ENCODE assay signal across 9 cellular contexts in the genomic region with DNA sequence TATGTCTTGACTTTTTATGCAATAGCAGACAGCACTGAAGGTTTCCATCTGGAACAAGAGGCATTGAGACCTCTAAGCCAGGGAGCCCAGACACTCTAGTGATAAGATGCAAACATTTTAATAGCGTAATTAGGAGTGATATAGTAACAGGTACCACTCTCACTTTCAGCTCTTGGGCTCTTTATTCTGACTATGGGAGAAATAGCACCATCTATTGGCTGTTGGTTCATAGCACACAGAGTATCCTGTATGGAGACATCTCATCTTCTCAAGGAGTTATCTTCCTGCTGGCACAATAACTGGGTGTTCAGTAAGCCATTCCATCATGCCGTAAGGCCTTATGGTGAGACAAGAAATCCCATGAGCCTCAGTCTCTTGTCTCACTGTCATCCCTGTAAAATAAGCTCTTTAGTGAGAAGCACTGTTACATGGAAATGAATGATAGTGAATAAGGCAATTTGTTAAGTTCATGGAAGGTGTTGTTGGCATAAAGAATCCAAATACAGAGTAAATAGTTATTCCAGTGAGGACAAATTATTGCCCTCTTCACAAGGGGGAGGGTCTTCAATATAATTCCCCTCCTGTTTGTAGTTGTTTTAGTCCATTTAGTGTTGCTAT. TPM values are rescaled to one million over a fixed set of nuclear protein-coding genes. Genes with fewer than 3 reads are reported as not detected.
DNase-seq lines count a peak whose midpoint lies in the region; ATAC-seq, FAIRE-seq and TF ChIP-seq lines count a peak whose summit lies in the region.
"Had no signal": no experiment of that assay in that cellular context is flagged by ENCODE, and none has a peak within 500 bp of the region (broad histone marks: within the 10 kb centered on the region; RNA-seq: fewer than 3 reads in every experiment).

No MANE protein-coding gene starts in this region.

- WGBS in pancreas, 2 donors, result 81 to 82% methylated on average over 2 of the region's 2 CpGs

- peaks cover 25% of the 10 kb centered on the region for H3K36me3 Mint-ChIP-seq in activated CD4-positive, alpha-beta memory T cell treated with anti-CD3 and anti-CD28 coated beads, Interleukin-2, amount 10 ng/mL, durations not matched to agents 7 days and 5 days (ENCODE audit: low read depth)

- H3K27me3 ChIP-seq in dorsolateral prefrontal cortex, result no peaks in the 10 kb centered on the region
- no peaks in the 10 kb centered on the region for H3K27me3 ChIP-seq in pancreas

- peak overlapping the region in 2 of 59 donors; percentile 14 to 16 for H3K27ac ChIP-seq in dorsolateral prefrontal cortex
- no peak overlapping the region for H3K27ac ChIP-seq in pancreas

- TF ChIP-seq CTCF in dorsolateral prefrontal cortex (IDR thresholded peaks at IDR 0.05 in 54 of 56, conservative IDR thresholded peaks at IDR 0.05 in 2 of 56; ENCODE audit: low read depth in 1 of 56, partially characterized antibody in 56 of 56), result peak in 55 of 56 donors; percentile 23 to 77 (median 61)
- TF ChIP-seq CTCF in pancreas (IDR thresholded peaks at IDR 0.05), result peak in 1 of 4 donors; percentile 9

- no peak overlapping the region for H3K4me3 Mint-ChIP-seq in activated CD4-positive, alpha-beta memory T cell treated with anti-CD3 and anti-CD28 coated beads, Interleukin-2, amount 10 ng/mL, durations not matched to agents 7 days and 5 days
- H3K4me3 Mint-ChIP-seq: activated naive CD4-positive, alpha-beta T cell treated with anti-CD3 and anti-CD28 coated beads, Interleukin-2, amount 50 U/mL, for 24 hours had no signal

- ATAC-seq in HG02610 (IDR thresholded peaks at IDR 0.05; ENCODE audit: unreplicated experiment) (peak; percentile 34), pancreas (peak in 3 of 4 donors; percentile 47 to 61 (median 53)), GM18873 (IDR thresholded peaks at IDR 0.05; ENCODE audit: low FRiP score, unreplicated experiment) (no peak)

- POLR2A ChIA-PET in activated CD4-positive, alpha-beta memory T cell treated with anti-CD3 and anti-CD28 coated beads, Interleukin-2, amount 10 ng/mL, durations not matched to agents 7 days and 5 days (lab: Charles Lee), result no interaction called here

- peaks cover 10% of the 10 kb centered on the region for H3K4me1 Mint-ChIP-seq in activated CD4-positive, alpha-beta memory T cell treated with anti-CD3 and anti-CD28 coated beads, Interleukin-2, amount 10 ng/mL, durations not matched to agents 7 days and 5 days
- H3K4me1 Mint-ChIP-seq: activated naive CD4-positive, alpha-beta T cell treated with anti-CD3 and anti-CD28 coated beads, Interleukin-2, amount 50 U/mL, for 24 hours had no signal

- CTCF ChIA-PET in activated CD4-positive, alpha-beta memory T cell treated with anti-CD3 and anti-CD28 coated beads, Interleukin-2, amount 10 ng/mL, durations not matched to agents 7 days and 5 days (lab: Charles Lee), result interaction anchor here (0.6 to 2.2 kb wide), 9 partner anchors 9 to 353 kb away, joined by 3 to 7 read pairs (median 4); no protein-coding TSS in a partner anchor

- H3K4me1 ChIP-seq in pancreas, result no peaks in the 10 kb centered on the region

- H3K4me3 ChIP-seq in dorsolateral prefrontal cortex (no peak overlapping the region), pancreas (no peak overlapping the region)

- no peak overlapping the region for H3K27ac Mint-ChIP-seq in activated CD4-positive, alpha-beta memory T cell treated with anti-CD3 and anti-CD28 coated beads, Interleukin-2, amount 10 ng/mL, durations not matched to agents 7 days and 5 days
- H3K27ac Mint-ChIP-seq: activated naive CD4-positive, alpha-beta T cell treated with anti-CD3 and anti-CD28 coated beads, Interleukin-2, amount 50 U/mL, for 24 hours had no signal

- FAIRE-seq in pancreas (lab: Jason Lieb, UNC), result no peak

- no peaks in the 10 kb centered on the region for H3K9me3 Mint-ChIP-seq in activated CD4-positive, alpha-beta memory T cell treated with anti-CD3 and anti-CD28 coated beads, Interleukin-2, amount 10 ng/mL, durations not matched to agents 7 days and 5 days
- H3K9me3 Mint-ChIP-seq: activated naive CD4-positive, alpha-beta T cell treated with anti-CD3 and anti-CD28 coated beads, Interleukin-2, amount 50 U/mL, for 24 hours had no signal

- H3K27me3 Mint-ChIP-seq in activated CD4-positive, alpha-beta memory T cell treated with anti-CD3 and anti-CD28 coated beads, Interleukin-2, amount 10 ng/mL, durations not matched to agents 7 days and 5 days, result peaks cover 6% of the 10 kb centered on the region
- H3K27me3 Mint-ChIP-seq: activated naive CD4-positive, alpha-beta T cell treated with anti-CD3 and anti-CD28 coated beads, Interleukin-2, amount 50 U/mL, for 24 hours had no signal

- H3K9me3 ChIP-seq in pancreas, result no peaks in the 10 kb centered on the region

- intact Hi-C loops in dorsolateral prefrontal cortex (cut with DNase I), result loop anchor here (5.0 to 10.0 kb wide), 4 partner anchors 136 to 216 kb away; no protein-coding TSS in a partner anchor
- intact Hi-C loops in pancreas (cut with DNase I), result no loop called here

- H3K36me3 ChIP-seq in pancreas, result peaks cover 0 to 2% (median 0%) of the 10 kb centered on the region in 3 donors

- peak; percentile 29 to 45 for DNase-seq in NCI-H446 (lab: John Stamatoyannopoulos, UW)
- DNase-seq in NCI-H446 treated with DMSO at 0.1 percent for 48 hours (lab: John Stamatoyannopoulos, UW), result no peak
- DNase-seq in NCI-H460 (ENCODE audit: extremely low read depth, low read depth), result peak; percentile 36
- no peak for DNase-seq in dorsolateral prefrontal cortex
- DNase-seq in pancreas, result no peak
- DNase-seq in activated CD4-positive, alpha-beta memory T cell treated with anti-CD3 and anti-CD28 coated beads, Interleukin-2, amount 10 ng/mL, durations not matched to agents 7 days and 5 days, result no peak

RNA-seq across cellular contexts. Expression of a gene that starts 48.3 kb away (rescaled TPM):
- total RNA-seq in NCI-H460 (2014; rRNA removed; shearing (Covaris generic)), result 21.0 and 23.4 TPM in 2 replicates
- 23.0 and 35.2 TPM in 2 replicates for polyA plus RNA-seq in NCI-H460 (2014; cell fraction: nucleus; rRNA removed)
- total RNA-seq in dorsolateral prefrontal cortex (10 to 100 TPM in 118 of 120 experiments, 1 to 10 TPM in 2; 9.8 to 24.5 (median 14.2) TPM), pancreas (1 to 10 TPM; 2.6 to 6.6 (median 4.1) TPM)
- polyA plus RNA-seq in pancreas, result 10 to 100 TPM in 1 of 2 donors, 1 to 10 TPM in 1; 7.6 to 12.5 TPM
- 10 to 100 TPM; 12.9 to 13.3 TPM for total RNA-seq in activated CD4-positive, alpha-beta memory T cell treated with anti-CD3 and anti-CD28 coated beads, Interleukin-2, amount 10 ng/mL, durations not matched to agents 7 days and 5 days

Comparison
In these comparisons a context has a peak if more than half of its experiments do, and no peak if none do; other contexts are left out.
1. DNase-seq: peak in NCI-H446 (2 of 2) and NCI-H460 (single experiment); none in NCI-H446 treated with DMSO at 0.1 percent for 48 hours (single experiment), dorsolateral prefrontal cortex (0 of 10), pancreas (0 of 6) and activated CD4-positive, alpha-beta memory T cell treated with anti-CD3 and anti-CD28 coated beads, Interleukin-2, amount 10 ng/mL, durations not matched to agents 7 days and 5 days (single experiment).
2. intact Hi-C loops: an anchor here in dorsolateral prefrontal cortex (5.0 to 10.0 kb wide); none called in pancreas.